In the genomic region with DNA sequence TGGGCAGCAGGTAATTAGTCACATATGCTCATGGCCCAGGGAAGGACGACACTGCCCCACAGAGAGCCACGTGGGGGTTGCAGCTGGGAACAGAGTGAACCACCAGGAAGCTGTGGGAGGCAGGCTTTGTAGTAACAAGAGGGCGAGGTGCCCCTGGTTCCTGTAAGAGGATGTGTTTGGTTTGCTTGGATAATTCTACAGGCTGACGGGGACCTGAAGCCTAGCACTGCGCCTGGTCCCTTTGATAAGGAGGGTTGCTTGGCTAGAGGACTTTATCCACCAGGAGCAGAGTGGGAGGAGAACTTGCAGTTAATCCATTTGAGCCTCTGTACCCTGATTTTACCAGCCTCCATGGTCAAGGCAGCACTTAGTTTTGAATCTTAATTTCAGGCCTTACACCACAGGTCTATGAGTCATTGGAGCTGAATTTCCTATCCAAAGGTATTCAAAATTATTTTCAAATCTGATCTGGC, we compare ENCODE assay signal across 13 cellular contexts.
DNase-seq lines count a peak whose midpoint lies in the region; ATAC-seq, FAIRE-seq and TF ChIP-seq lines count a peak whose summit lies in the region.
"Had no signal": no experiment of that assay in that cellular context is flagged by ENCODE, and none has a peak within 500 bp of the region (broad histone marks: within the 10 kb centered on the region; RNA-seq: fewer than 3 reads in every experiment).

No MANE protein-coding gene starts in this region.

- DNase-seq in GF-D8 (lab: John Stamatoyannopoulos, UW) (peak; percentile 75), NCI-H226 (peak; percentile 57), cardiac fibroblast (ENCODE audit: low read depth in 2 of 2) (peak; percentile 45 to 59), HepG2 (ENCODE audit: low spot score) (peak; percentile 8), islet precursor cell (no peak), NCI-H345 (lab: John Stamatoyannopoulos, UW) (no peak), caudate nucleus (lab: John Stamatoyannopoulos, UW) (no peak)
- no peak for DNase-seq in CD4-positive, alpha-beta T cell
- DNase-seq: DMS79; glutamatergic neuron; stimulated activated naive CD4-positive, alpha-beta T cell; T-cell had no signal

- H3K27ac ChIP-seq in HepG2 (ENCODE audit: extremely low read length, insufficient read depth, low read length) (no peak overlapping the region), caudate nucleus (ENCODE audit: low read depth, low read length) (no peak overlapping the region)
- H3K27ac ChIP-seq in CD4-positive, alpha-beta T cell (ENCODE audit: low read depth, low read length) = no peak overlapping the region

- H4K20me1 ChIP-seq in HepG2 (ENCODE audit: insufficient read depth, low read length) = no peaks in the 10 kb centered on the region

- no peak overlapping the region for H3K9ac ChIP-seq in HepG2 (ENCODE audit: insufficient read depth, low read depth, low read length)

- no peaks in the 10 kb centered on the region for H3K4me1 Mint-ChIP-seq in CD4-positive, alpha-beta T cell (ENCODE audit: low read depth)
- H3K4me1 Mint-ChIP-seq: central memory CD8-positive, alpha-beta T cell; T-cell had no signal

- TF ChIP-seq EP300 in HepG2 (IDR thresholded peaks at IDR 0.05; ENCODE audit: low read depth in 2 of 2, low read length in 2 of 2) (no peak), HepG2 (CRISPR knock-in tag; IDR thresholded peaks at IDR 0.05; ENCODE audit: borderline replicate concordance) (no peak)

- POLR2A ChIA-PET in HepG2 (lab: Yijun Ruan, JAX) = no interaction called here
- POLR2A ChIA-PET in CD4-positive, alpha-beta T cell (lab: Charles Lee) = no interaction called here

- no peaks in the 10 kb centered on the region for H3K4me1 ChIP-seq in HepG2 (ENCODE audit: insufficient read depth, low read length)

- no peak overlapping the region for H3K27ac Mint-ChIP-seq in CD4-positive, alpha-beta T cell
- H3K27ac Mint-ChIP-seq: T-cell had no signal

- no peak overlapping the region for H3K4me2 ChIP-seq in HepG2 (ENCODE audit: low read depth, low read length)

- no peak for TF ChIP-seq RAD21 in HepG2 (CRISPR knock-in tag; IDR thresholded peaks at IDR 0.05)

- peaks cover 4% of the 10 kb centered on the region for H3K27me3 Mint-ChIP-seq in CD4-positive, alpha-beta T cell
- H3K27me3 Mint-ChIP-seq: central memory CD8-positive, alpha-beta T cell had no signal

- no peak overlapping the region for H2AFZ ChIP-seq in HepG2 (ENCODE audit: low read length)

- 33% methylated on average over 5 of the region's 5 CpGs for WGBS in HepG2 (ENCODE audit: low lambda C conversion rate)

- TF ChIP-seq CTCF in cardiac fibroblast (IDR thresholded peaks at IDR 0.05; ENCODE audit: low read depth, low read length) = peak; percentile 6
- no peak for TF ChIP-seq CTCF in HepG2 (CRISPR knock-in tag; IDR thresholded peaks at IDR 0.05)
- TF ChIP-seq CTCF in CD4-positive, alpha-beta T cell (IDR thresholded peaks at IDR 0.05) = no peak

- BruUV-seq in HepG2 (replicated peaks; lab: Mats Ljungman, UMichigan) = no TSS peak

- no peaks in the 10 kb centered on the region; a peak in 1 of 5 replicates for H3K27me3 ChIP-seq in HepG2 (ENCODE audit: control insufficient read depth in 1 of 2, insufficient read depth in 2 of 2, low read length in 2 of 2)
- no peaks in the 10 kb centered on the region for H3K27me3 ChIP-seq in CD4-positive, alpha-beta T cell (ENCODE audit: control insufficient read depth, insufficient read depth, low read length)

- in situ Hi-C loops in HepG2 (cut with HindIII; ENCODE audit: extremely low pct_ligation_motif_present, low pct_unique_long_range_greater_than_20kb) = no loop called here

- CTCF ChIA-PET in HepG2 (lab: Yijun Ruan, JAX; ENCODE audit: low intra/inter-chr PET ratio, low total read pairs) = no interaction called here
- CTCF ChIA-PET in CD4-positive, alpha-beta T cell (lab: Charles Lee) = no interaction called here

- intact Hi-C loops in HepG2 (cut with micrococcal nuclease; ENCODE audit: unreplicated experiment) = no loop called here
- intact Hi-C loops in CD4-positive, alpha-beta T cell (cut with DNase I, micrococcal nuclease) = no loop called here

- no peaks in the 10 kb centered on the region for H3K36me3 ChIP-seq in HepG2 (replicated peaks in 1 of 2; ENCODE audit: control insufficient read depth in 1 of 2, insufficient read depth in 2 of 2, low read length in 2 of 2)

- ATAC-seq in HepG2 = peak; percentile 90
- no peak for ATAC-seq in CD4-positive, alpha-beta T cell (ENCODE audit: poor library complexity)
- ATAC-seq: T-cell had no signal

- no peak for TF ChIP-seq POLR2A in HepG2 (IDR thresholded peaks at IDR 0.05; ENCODE audit: insufficient read depth in 1 of 2, low read depth in 2 of 2, low read length in 2 of 2)

- peaks cover 5% of the 10 kb centered on the region for H3K9me3 Mint-ChIP-seq in CD4-positive, alpha-beta T cell
- H3K9me3 Mint-ChIP-seq: central memory CD8-positive, alpha-beta T cell had no signal

- no peaks in the 10 kb centered on the region for H3K9me3 ChIP-seq in HepG2 (ENCODE audit: low read length)
- H3K9me3 ChIP-seq in CD4-positive, alpha-beta T cell (ENCODE audit: control insufficient read depth, low read length) = no peaks in the 10 kb centered on the region

- H3K4me3 Mint-ChIP-seq in CD4-positive, alpha-beta T cell = no peak overlapping the region
- H3K4me3 Mint-ChIP-seq: central memory CD8-positive, alpha-beta T cell; T-cell had no signal

- no peaks in the 10 kb centered on the region for H3K36me3 Mint-ChIP-seq in CD4-positive, alpha-beta T cell (ENCODE audit: low read depth)
- H3K36me3 Mint-ChIP-seq: T-cell had no signal

- no peak for FAIRE-seq in HepG2 (lab: Jason Lieb, UNC)

- no peaks in the 10 kb centered on the region for H3K79me2 ChIP-seq in HepG2 (ENCODE audit: insufficient read depth, low read length)

- no peak overlapping the region for H3K4me3 ChIP-seq in cardiac fibroblast (replicated peaks in 1 of 2; ENCODE audit: low read depth in 2 of 2, low read length in 2 of 2)
- H3K4me3 ChIP-seq in HepG2 (replicated peaks in 1 of 3; ENCODE audit: insufficient read depth in 1 of 3, low read depth in 2 of 3, low read length in 3 of 3) = no peak overlapping the region

TF ChIP-seq in HepG2, 621 proteins besides CTCF, POLR2A, EP300 and RAD21:
- TF ChIP-seq STAG1 (CRISPR knock-in tag; IDR thresholded peaks at IDR 0.05) (0 out of 2 replicates have a peak, but pooled peaks have one; percentile 24), TOE1 (CRISPR knock-in tag; IDR thresholded peaks at IDR 0.05) (no peak)

Comparison
In these comparisons a context has a peak if more than half of its experiments do, and no peak if none do; other contexts are left out.
1. DNase-seq: peak in GF-D8 (single experiment), NCI-H226 (single experiment), cardiac fibroblast (2 of 2) and HepG2 (single experiment); none in islet precursor cell (single experiment), NCI-H345 (single experiment), CD4-positive, alpha-beta T cell (0 of 10) and caudate nucleus (0 of 61).